Comparison of ENCODE assay signal across 2 cellular contexts in genomic region chr4:25531272-25531671, GRCh38.
A peak's percentile ranks its signal among the peaks of the same experiment; 100 is the strongest.
TF ChIP-seq lines count a peak whose summit lies in the region.

No MANE protein-coding gene starts in this region.

TF ChIP-seq in IMR-90, 13 proteins besides CTCF, POLR2A, EP300 and RAD21:
- 0 out of 2 replicates have a peak, but pooled peaks have one; percentile 4 for TF ChIP-seq SMC3 (IDR thresholded peaks at IDR 0.05; ENCODE audit: low read depth, low read length)
- TF ChIP-seq RFX5 (IDR thresholded peaks at IDR 0.05; ENCODE audit: low read depth, low read length), result no peak

TF ChIP-seq in GM12878, 131 proteins besides CTCF, POLR2A, EP300 and RAD21:
- TF ChIP-seq ZNF687 (IDR thresholded peaks at IDR 0.05) (no peak), FOXM1 (IDR thresholded peaks at IDR 0.05; ENCODE audit: low read depth, low read length) (no peak), ZNF592 (IDR thresholded peaks at IDR 0.05) (no peak), SMARCA5 (IDR thresholded peaks at IDR 0.05) (no peak), SIX5 (IDR thresholded peaks at IDR 0.05; ENCODE audit: low read depth, low read length, severe bottlenecking) (no peak), ASH2L (IDR thresholded peaks at IDR 0.05; ENCODE audit: borderline replicate concordance, low read depth) (no peak), ZNF24 (IDR thresholded peaks at IDR 0.05) (no peak), MYB (IDR thresholded peaks at IDR 0.05; ENCODE audit: borderline replicate concordance, low read depth, low read length) (no peak), HCFC1 (IDR thresholded peaks at IDR 0.05; ENCODE audit: low read length) (no peak), RFX5 (IDR thresholded peaks at IDR 0.05; ENCODE audit: low read depth, low read length) (no peak), ZSCAN29 (IDR thresholded peaks at IDR 0.05) (no peak), POLR2AphosphoS5 (IDR thresholded peaks at IDR 0.05; ENCODE audit: low read length) (no peak), YY1 (IDR thresholded peaks at IDR 0.05; ENCODE audit: low read depth, low read length) (no peak), ELK1 (IDR thresholded peaks at IDR 0.05; ENCODE audit: low read depth, low read length) (no peak), RAD51 (IDR thresholded peaks at IDR 0.05) (no peak), JUND (IDR thresholded peaks at IDR 0.05; ENCODE audit: low read depth, low read length) (no peak), STAT3 (IDR thresholded peaks at IDR 0.05; ENCODE audit: low read depth, low read length) (no peak)
